ENCODE assay signal across 8 cellular contexts in the genomic region with DNA sequence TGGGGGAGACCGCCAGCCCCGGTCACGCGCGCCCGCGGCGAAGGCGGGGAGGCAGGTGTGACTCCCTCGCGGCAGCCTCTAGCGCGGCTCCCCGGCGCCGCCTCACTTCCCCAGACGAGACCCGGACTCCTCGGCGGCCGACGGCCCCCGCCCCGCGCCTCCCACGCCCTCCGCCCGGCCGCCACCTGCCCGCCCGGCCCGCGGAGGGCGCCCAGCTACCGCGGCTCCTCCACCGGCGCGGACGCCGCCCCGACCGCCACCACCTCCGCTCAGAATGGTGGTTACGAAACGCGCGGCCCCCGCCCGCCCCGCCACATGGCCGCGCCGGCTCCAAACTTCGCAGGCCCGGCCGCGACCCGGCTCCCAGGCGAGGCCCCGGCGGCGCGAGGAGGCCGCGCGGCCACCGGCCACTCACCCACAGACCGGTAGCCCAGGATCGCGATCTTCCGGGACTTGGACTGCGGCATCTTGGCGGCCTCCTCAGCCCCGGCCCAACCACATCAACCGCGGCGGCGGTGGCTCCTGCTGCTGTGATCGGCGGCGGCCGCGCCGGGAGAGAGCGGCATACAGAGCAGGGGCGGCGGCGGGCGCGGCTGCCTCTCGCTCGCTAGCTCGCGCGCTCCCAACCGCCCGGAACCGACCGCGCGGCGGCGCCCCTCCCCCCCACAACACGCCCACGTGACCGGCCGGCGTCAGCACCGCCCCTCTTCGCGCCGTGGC. TPM values are rescaled to one million over a fixed set of nuclear protein-coding genes. Genes with fewer than 3 reads are reported as not detected.
DNase-seq lines count a peak whose midpoint lies in the region; ATAC-seq, FAIRE-seq and TF ChIP-seq lines count a peak whose summit lies in the region.
"Not testable (repeated sequence)": the region's sequence is repeated elsewhere in the genome, so short reads cannot be mapped to it uniquely, and the experiment has no call there.

No MANE protein-coding gene starts in this region.

- peak overlapping the region; percentile 89 to 99 (median 94) for H3K4me3 Mint-ChIP-seq in nephron

- peaks cover 27% of the 10 kb centered on the region for H3K4me1 Mint-ChIP-seq in nephron

- H3K27ac Mint-ChIP-seq in nephron: peak overlapping the region; percentile 99

- ATAC-seq in GM21447 (IDR thresholded peaks at IDR 0.05; ENCODE audit: unreplicated experiment): peak; percentile 40
- ATAC-seq in HG03558 (IDR thresholded peaks at IDR 0.05; ENCODE audit: extremely low read depth, unreplicated experiment): peak; percentile 28

- FAIRE-seq in frontal cortex (lab: Jason Lieb, UNC): not testable (repeated sequence)

- DNase-seq in Caki2 (ENCODE audit: low read depth) (peak; percentile 49), T follicular helper cell (ENCODE audit: low read depth) (peak; percentile 46), frontal cortex (ENCODE audit: low spot score in 2 of 2) (peak; percentile 30 to 50)
- DNase-seq in activated naive CD4-positive, alpha-beta T cell treated with anti-CD3 and anti-CD28 coated beads, Interleukin-2, amount 50 U/mL, for 16 hours: peak; percentile 63
- DNase-seq in stimulated activated CD8-positive, alpha-beta memory T cell treated with anti-CD3 and anti-CD28 coated beads, Interleukin-4, amount 100 ng/mL, for 48 hours: peak; percentile 66

- in situ Hi-C loops in Caki2 (cut with HindIII; ENCODE audit: low pct_unique_long_range_greater_than_20kb, low sequenced_read_pairs): not testable (repeated sequence)

- H3K27me3 Mint-ChIP-seq in nephron (ENCODE audit: low read depth): not testable (repeated sequence)

- H3K36me3 Mint-ChIP-seq in nephron (ENCODE audit: low read depth): peaks cover 14% of the 10 kb centered on the region

- not testable (repeated sequence) for H3K9me3 Mint-ChIP-seq in nephron

- not testable (repeated sequence) for TF ChIP-seq CTCF in nephron (IDR thresholded peaks at IDR 0.05; ENCODE audit: unreplicated experiment in 3 of 3)

RNA-seq across cellular contexts. Expression of gene RHEB, which starts 0.5 kb away (rescaled TPM):
- 133 and 154 TPM in 2 replicates for total RNA-seq in Caki2 (2014; rRNA removed; shearing (Covaris generic); ENCODE audit: low replicate concordance)
- total RNA-seq in frontal cortex: 119 TPM

Comparison
In these comparisons a context has a peak if more than half of its experiments do, and no peak if none do; other contexts are left out.
1. Peak in every context shown above with its lines: DNase-seq and ATAC-seq.